ENCODE assay signal across 13 cellular contexts in the genomic region with DNA sequence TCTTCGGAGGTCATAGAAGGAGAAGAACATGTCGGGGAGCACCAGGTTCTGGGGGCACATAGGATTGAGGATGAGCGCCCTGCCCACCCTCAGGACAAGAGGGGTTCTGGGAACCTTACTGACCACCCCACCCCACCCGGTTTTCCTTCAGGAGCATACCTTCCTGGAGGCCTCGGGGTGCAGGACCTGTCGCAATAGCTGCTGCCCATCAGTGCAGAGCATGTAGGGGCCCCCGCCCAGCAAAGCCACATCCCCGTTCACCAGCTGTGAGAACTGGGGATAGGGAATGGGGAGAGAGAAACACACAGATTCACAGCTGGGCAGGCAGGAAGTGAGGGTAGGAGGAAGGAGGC. TPM values are rescaled to one million over a fixed set of nuclear protein-coding genes. Genes with fewer than 3 reads are reported as not detected.
A peak's percentile ranks its signal among the peaks of the same experiment; 100 is the strongest.
DNase-seq lines count a peak whose midpoint lies in the region; ATAC-seq and TF ChIP-seq lines count a peak whose summit lies in the region.
"Had no signal": no experiment of that assay in that cellular context is flagged by ENCODE, and none has a peak within 500 bp of the region (broad histone marks: within the 10 kb centered on the region; RNA-seq: fewer than 3 reads in every experiment).

No MANE protein-coding gene starts in this region.

- peaks cover 43% of the 10 kb centered on the region for H3K4me1 Mint-ChIP-seq in activated CD8-positive, alpha-beta T cell treated with anti-CD3 and anti-CD28 coated beads, Interleukin-2, amount 10 ng/mL, durations not matched to agents 7 days and 5 days (ENCODE audit: low read depth)
- H3K4me1 Mint-ChIP-seq in activated CD8-positive, alpha-beta T cell treated with anti-CD3 and anti-CD28 coated beads for 36 hours (ENCODE audit: low read depth), result peaks cover 35% of the 10 kb centered on the region

- H3K4me3 Mint-ChIP-seq in activated CD8-positive, alpha-beta T cell treated with anti-CD3 and anti-CD28 coated beads, Interleukin-2, amount 10 ng/mL, durations not matched to agents 7 days and 5 days, result no peak overlapping the region
- no peak overlapping the region for H3K4me3 Mint-ChIP-seq in activated CD8-positive, alpha-beta T cell treated with anti-CD3 and anti-CD28 coated beads for 36 hours

- no peak overlapping the region for H3K18ac ChIP-seq in mesendoderm (ENCODE audit: low read length)

- no peak for ATAC-seq in activated CD8-positive, alpha-beta T cell treated with anti-CD3 and anti-CD28 coated beads, Interleukin-2, amount 10 ng/mL, durations not matched to agents 7 days and 5 days
- no peak for ATAC-seq in activated CD8-positive, alpha-beta T cell treated with anti-CD3 and anti-CD28 coated beads for 36 hours
- ATAC-seq: GM12878, sciatic nerve had no signal

- H3K4ac ChIP-seq in mesendoderm (ENCODE audit: low read depth, low read length), result no peak overlapping the region

- in situ Hi-C loops in transverse colon (cut with MboI; ENCODE audit: low pct_ligation_motif_present in 1 of 4, low pct_unique_long_range_greater_than_20kb in 1 of 4, low sequenced_read_pairs in 3 of 4), result loop anchor here in 1 of 4 donors (25.0 kb wide), 1 partner anchor 147 kb away; a partner anchor contains a TSS

- H2BK120ac ChIP-seq in mesendoderm (ENCODE audit: low read depth, low read length), result no peak overlapping the region

- H3K4me3 ChIP-seq in colonic mucosa (peak overlapping the region; percentile 75), mesendoderm (ENCODE audit: low read length) (no peak overlapping the region), transverse colon (peak overlapping the region in 2 of 4 donors; percentile 20 to 34)
- H3K4me3 ChIP-seq: GM12878 had no signal

- no peak overlapping the region for H4K8ac ChIP-seq in mesendoderm (ENCODE audit: low read depth, low read length)

- H3K9me3 ChIP-seq in colonic mucosa, result no peaks in the 10 kb centered on the region
- H3K9me3 ChIP-seq in transverse colon, result no peaks in the 10 kb centered on the region

- no peak overlapping the region for H2AK5ac ChIP-seq in mesendoderm (ENCODE audit: low read length)

- H2BK15ac ChIP-seq in mesendoderm (replicated peaks; ENCODE audit: low read depth), result no peak overlapping the region

- H2BK5ac ChIP-seq in mesendoderm (ENCODE audit: low read length), result no peak overlapping the region

- TF ChIP-seq EP300 in transverse colon (IDR thresholded peaks at IDR 0.05; ENCODE audit: low read depth), result no peak

- H3K4me1 ChIP-seq in colonic mucosa, result peaks cover 7% of the 10 kb centered on the region
- H3K4me1 ChIP-seq in mesendoderm (ENCODE audit: control insufficient read depth, low read depth, low read length), result peaks cover 4% of the 10 kb centered on the region
- H3K4me1 ChIP-seq in transverse colon, result peaks cover 5 to 57% (median 39%) of the 10 kb centered on the region in 4 donors

- H4K5ac ChIP-seq in mesendoderm (ENCODE audit: low read length), result no peak overlapping the region

- no peak for DNase-seq in activated CD8-positive, alpha-beta T cell treated with anti-CD3 and anti-CD28 coated beads, Interleukin-2, amount 10 ng/mL, durations not matched to agents 7 days and 5 days
- DNase-seq in activated CD8-positive, alpha-beta T cell treated with anti-CD3 and anti-CD28 coated beads for 36 hours, result no peak
- DNase-seq in colonic mucosa, result no peak
- DNase-seq in mesendoderm, result no peak
- DNase-seq in transverse colon, result no peak
- DNase-seq in SW 1271 (lab: John Stamatoyannopoulos, UW), result no peak
- no peak for DNase-seq in dermis blood vessel endothelial cell
- DNase-seq in NCI-H526 treated with DMSO at 0.1 percent for 48 hours (lab: John Stamatoyannopoulos, UW), result no peak
- DNase-seq: activated CD4-positive, alpha-beta T cell treated with anti-CD3 and anti-CD28 coated beads, Interleukin-2, amount 50 U/mL, for 1 hour; NCI-H1694 had no signal

- H3K79me2 ChIP-seq in mesendoderm (ENCODE audit: control insufficient read depth, insufficient read depth, low read length), result peaks cover 4% of the 10 kb centered on the region

- peak overlapping the region in 1 of 2 donors; percentile 97 for H3K9ac ChIP-seq in colonic mucosa (ENCODE audit: low read depth in 2 of 2, low read length in 2 of 2)
- no peak overlapping the region for H3K9ac ChIP-seq in mesendoderm (ENCODE audit: low read length)

- no peaks in the 10 kb centered on the region for H3K27me3 ChIP-seq in colonic mucosa
- H3K27me3 ChIP-seq in mesendoderm (ENCODE audit: insufficient read depth, low read length, poor library complexity), result no peaks in the 10 kb centered on the region
- H3K27me3 ChIP-seq in transverse colon, result no peaks in the 10 kb centered on the region

- no peak for TF ChIP-seq POLR2A in transverse colon (IDR thresholded peaks at IDR 0.05)

- H3K56ac ChIP-seq in mesendoderm (ENCODE audit: low read length), result peak overlapping the region; percentile 18

- no peak overlapping the region for H3K4me2 ChIP-seq in mesendoderm (ENCODE audit: low read length)

- H3K27ac Mint-ChIP-seq in activated CD8-positive, alpha-beta T cell treated with anti-CD3 and anti-CD28 coated beads, Interleukin-2, amount 10 ng/mL, durations not matched to agents 7 days and 5 days, result peak overlapping the region; percentile 43
- no peak overlapping the region for H3K27ac Mint-ChIP-seq in activated CD8-positive, alpha-beta T cell treated with anti-CD3 and anti-CD28 coated beads for 36 hours
- H3K27ac Mint-ChIP-seq: activated T-helper 2 cell treated with anti-CD3 and anti-CD28 coated beads, Interferon-gamma antibody, Interleukin-2, Interleukin-4, amounts not matched to agents 10 μg/mL and 5 μg/mL and 100 μg/mL, durations not matched to agents 14 hours and 24 hours and 36 hours had no signal

- intact Hi-C loops in activated CD8-positive, alpha-beta T cell treated with anti-CD3 and anti-CD28 coated beads for 36 hours (cut with micrococcal nuclease), result no loop called here
- intact Hi-C loops in colonic mucosa (cut with DNase I) (loop anchor here (10.0 kb wide), 1 partner anchor 239 kb away; a partner anchor contains a TSS), transverse colon (cut with DNase I; ENCODE audit: low total_unique reads) (loop anchor here (10.0 kb wide), 1 partner anchor 149 kb away; a partner anchor contains a TSS)

- WGBS in mesendoderm (ENCODE audit: extremely low coverage, insufficient coverage, low lambda C conversion rate), result no CpG with 5 or more reads among the region's 8 CpGs
- WGBS in transverse colon (ENCODE audit: low coverage in 1 of 2), 2 donors, result 60 to 69% methylated on average over 2 to 7 of the region's 8 CpGs

- H3K27ac ChIP-seq in colonic mucosa, result peak overlapping the region; percentile 88
- H3K27ac ChIP-seq in mesendoderm (ENCODE audit: low read depth, low read length), result no peak overlapping the region
- peak overlapping the region; percentile 69 to 94 (median 92) for H3K27ac ChIP-seq in transverse colon

- POLR2A ChIA-PET in activated CD8-positive, alpha-beta T cell treated with anti-CD3 and anti-CD28 coated beads, Interleukin-2, amount 10 ng/mL, durations not matched to agents 7 days and 5 days (lab: Charles Lee), result no interaction called here
- POLR2A ChIA-PET in activated CD8-positive, alpha-beta T cell treated with anti-CD3 and anti-CD28 coated beads for 36 hours (lab: Charles Lee), result interaction anchor here (0.7 to 3.0 kb wide), 3 partner anchors 11 to 149 kb away, joined by 3 to 10 read pairs (median 4); a partner anchor contains a TSS

- CTCF ChIA-PET in activated CD8-positive, alpha-beta T cell treated with anti-CD3 and anti-CD28 coated beads, Interleukin-2, amount 10 ng/mL, durations not matched to agents 7 days and 5 days (lab: Charles Lee), result interaction anchor here (1.4 kb wide), 1 partner anchor 28 kb away, joined by 5 read pairs; no protein-coding TSS in a partner anchor
- CTCF ChIA-PET in activated CD8-positive, alpha-beta T cell treated with anti-CD3 and anti-CD28 coated beads for 36 hours (lab: Charles Lee), result interaction anchor here (0.8 to 1.5 kb wide), 4 partner anchors 30 to 141 kb away, joined by 3 to 5 read pairs (median 4); a partner anchor contains a TSS

- no peak for TF ChIP-seq CTCF in activated CD8-positive, alpha-beta T cell treated with anti-CD3 and anti-CD28 coated beads for 36 hours (IDR thresholded peaks at IDR 0.05)
- TF ChIP-seq CTCF in colonic mucosa (IDR thresholded peaks at IDR 0.05) (no peak), transverse colon (IDR thresholded peaks at IDR 0.05) (no peak)

- peaks cover 2% of the 10 kb centered on the region for H3K79me1 ChIP-seq in mesendoderm (ENCODE audit: low read length)

- no peaks in the 10 kb centered on the region for H3K9me3 Mint-ChIP-seq in activated CD8-positive, alpha-beta T cell treated with anti-CD3 and anti-CD28 coated beads, Interleukin-2, amount 10 ng/mL, durations not matched to agents 7 days and 5 days (ENCODE audit: insufficient read depth)
- no peaks in the 10 kb centered on the region for H3K9me3 Mint-ChIP-seq in activated CD8-positive, alpha-beta T cell treated with anti-CD3 and anti-CD28 coated beads for 36 hours
- H3K9me3 Mint-ChIP-seq: activated T-helper 2 cell treated with anti-CD3 and anti-CD28 coated beads, Interferon-gamma antibody, Interleukin-2, Interleukin-4, amounts not matched to agents 10 μg/mL and 5 μg/mL and 100 μg/mL, durations not matched to agents 14 hours and 24 hours and 36 hours had no signal

- H3K36me3 ChIP-seq in colonic mucosa (peaks cover 4% of the 10 kb centered on the region), mesendoderm (ENCODE audit: control insufficient read depth, insufficient read depth, low read length) (no peaks in the 10 kb centered on the region), transverse colon (no peaks in the 10 kb centered on the region)

- H3K23ac ChIP-seq in mesendoderm (ENCODE audit: low read length), result no peak overlapping the region

- H3K27me3 Mint-ChIP-seq in activated CD8-positive, alpha-beta T cell treated with anti-CD3 and anti-CD28 coated beads, Interleukin-2, amount 10 ng/mL, durations not matched to agents 7 days and 5 days (ENCODE audit: low read depth), result no peaks in the 10 kb centered on the region
- H3K27me3 Mint-ChIP-seq in activated CD8-positive, alpha-beta T cell treated with anti-CD3 and anti-CD28 coated beads for 36 hours, result no peaks in the 10 kb centered on the region

- peaks cover 14% of the 10 kb centered on the region for H3K36me3 Mint-ChIP-seq in activated CD8-positive, alpha-beta T cell treated with anti-CD3 and anti-CD28 coated beads, Interleukin-2, amount 10 ng/mL, durations not matched to agents 7 days and 5 days (ENCODE audit: low read depth)
- peaks cover 5% of the 10 kb centered on the region for H3K36me3 Mint-ChIP-seq in activated CD8-positive, alpha-beta T cell treated with anti-CD3 and anti-CD28 coated beads for 36 hours (ENCODE audit: low read depth)

RNA-seq across cellular contexts. Expression of a gene that starts 2.1 kb away (rescaled TPM):
- under 1 TPM in 1 of 2 experiments, not detected in 1; 0.18 TPM for total RNA-seq in activated CD8-positive, alpha-beta T cell treated with anti-CD3 and anti-CD28 coated beads, Interleukin-2, amount 10 ng/mL, durations not matched to agents 7 days and 5 days
- under 1 TPM; 0.65 to 0.77 TPM for total RNA-seq in activated CD8-positive, alpha-beta T cell treated with anti-CD3 and anti-CD28 coated beads for 36 hours
- total RNA-seq in colonic mucosa (100 to 1,000 TPM in 1 of 2 donors, 10 to 100 TPM in 1; 76.6 to 119 TPM), transverse colon (10 to 100 TPM; 61.3 to 87.5 (median 77.2) TPM), dermis blood vessel endothelial cell (3.6 and 4.1 TPM in 2 replicates)
- polyA plus RNA-seq in mesendoderm (2013, experiment 1 of 2), result 26.2 TPM
- polyA plus RNA-seq in mesendoderm (2013, experiment 2 of 2), result 26.6 TPM

RNA-seq across cellular contexts. Expression of a gene that starts 11.4 kb away (rescaled TPM):
- 1 to 10 TPM; 8.6 to 9.4 TPM for total RNA-seq in activated CD8-positive, alpha-beta T cell treated with anti-CD3 and anti-CD28 coated beads, Interleukin-2, amount 10 ng/mL, durations not matched to agents 7 days and 5 days
- 1 to 10 TPM; 6.7 to 6.8 TPM for total RNA-seq in activated CD8-positive, alpha-beta T cell treated with anti-CD3 and anti-CD28 coated beads for 36 hours
- total RNA-seq in colonic mucosa (10 to 100 TPM; 11.6 to 13.9 TPM), transverse colon (10 to 100 TPM in 3 of 4 donors, 1 to 10 TPM in 1; 9.6 to 18.2 (median 15.0) TPM), dermis blood vessel endothelial cell (28.6 and 38.9 TPM in 2 replicates)
- polyA plus RNA-seq in mesendoderm (2013, experiment 1 of 2), result 4.0 TPM
- 4.0 TPM for polyA plus RNA-seq in mesendoderm (2013, experiment 2 of 2)

RNA-seq across cellular contexts. Expression of a gene that starts 30.5 kb away (rescaled TPM):
- 10 to 100 TPM; 84.1 to 85.0 TPM for total RNA-seq in activated CD8-positive, alpha-beta T cell treated with anti-CD3 and anti-CD28 coated beads, Interleukin-2, amount 10 ng/mL, durations not matched to agents 7 days and 5 days
- 10 to 100 TPM; 73.8 to 76.9 TPM for total RNA-seq in activated CD8-positive, alpha-beta T cell treated with anti-CD3 and anti-CD28 coated beads for 36 hours
- total RNA-seq in colonic mucosa, result 10 to 100 TPM; 22.0 to 42.2 TPM
- polyA plus RNA-seq in mesendoderm (2013, experiment 1 of 2), result 23.3 TPM
- 22.1 TPM for polyA plus RNA-seq in mesendoderm (2013, experiment 2 of 2)
- total RNA-seq in transverse colon, result 100 to 1,000 TPM in 1 of 4 donors, 10 to 100 TPM in 3; 20.6 to 145 (median 31.4) TPM
- total RNA-seq in dermis blood vessel endothelial cell, result 17.4 and 31.1 TPM in 2 replicates

Comparison
In these comparisons a context has a peak if more than half of its experiments do, and no peak if none do; other contexts are left out.
1. RNA of a gene that starts 2.1 kb away (total RNA-seq): 76.6 to 119 TPM in colonic mucosa and 61.3 to 87.5 TPM in transverse colon; 3.6 to 4.1 TPM in dermis blood vessel endothelial cell, 0.65 to 0.77 TPM in activated CD8-positive, alpha-beta T cell treated with anti-CD3 and anti-CD28 coated beads for 36 hours and 0.18 TPM in activated CD8-positive, alpha-beta T cell treated with anti-CD3 and anti-CD28 coated beads, Interleukin-2, amount 10 ng/mL, durations not matched to agents 7 days and 5 days; every median in the first group is over 10 times any median in the second.